13 cellular contexts compared by ENCODE assay signal in the genomic region with DNA sequence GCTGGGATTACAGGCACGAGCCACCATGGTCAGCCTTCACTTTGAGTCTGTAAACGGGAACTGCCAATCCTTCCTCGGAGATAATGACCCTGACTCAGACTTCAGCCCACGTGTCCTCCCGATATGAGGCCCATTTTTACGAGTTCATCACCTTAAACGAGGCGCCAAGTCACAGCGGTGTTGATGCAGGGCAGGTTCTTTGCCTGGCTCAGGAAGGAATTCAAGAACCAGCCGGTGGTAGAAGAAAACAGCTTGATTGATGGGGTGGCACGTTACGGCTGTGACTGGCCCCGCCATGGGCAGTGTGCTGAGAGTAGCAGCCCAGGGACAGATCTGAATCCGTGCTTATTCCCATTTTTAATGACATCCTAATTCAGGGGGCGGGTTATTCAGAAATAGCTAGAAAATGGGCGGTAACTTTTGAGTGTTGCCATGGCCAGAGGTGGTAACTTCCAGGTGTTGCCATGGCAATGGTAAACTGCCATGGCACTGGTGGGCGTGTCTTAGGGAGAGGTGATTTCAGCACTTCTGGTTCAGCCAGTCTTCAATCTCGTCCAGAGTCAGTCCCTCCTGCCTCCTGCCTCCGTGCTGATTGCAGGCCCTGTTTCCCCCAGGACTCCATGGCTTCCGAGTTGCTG. TPM values are rescaled to one million over a fixed set of nuclear protein-coding genes. Genes with fewer than 3 reads are reported as not detected.
DNase-seq lines count a peak whose midpoint lies in the region; ATAC-seq lines count a peak whose summit lies in the region.
"Had no signal": no experiment of that assay in that cellular context is flagged by ENCODE, and none has a peak within 500 bp of the region (broad histone marks: within the 10 kb centered on the region; RNA-seq: fewer than 3 reads in every experiment).

No MANE protein-coding gene starts in this region.

- H3K14ac ChIP-seq in mesenchymal stem cell (ENCODE audit: low read length in 2 of 2): no peak overlapping the region

- H3K27ac Mint-ChIP-seq in activated CD8-positive, alpha-beta T cell treated with anti-CD3 and anti-CD28 coated beads, Interleukin-2, amount 10 ng/mL, durations not matched to agents 7 days and 5 days: no peak overlapping the region
- H3K27ac Mint-ChIP-seq: activated T-helper 17 cell treated with anti-CD3 and anti-CD28 coated beads, Interleukin-2, amount 50 U/mL, for 72 hours had no signal

- H3K23ac ChIP-seq in mesenchymal stem cell (ENCODE audit: low read length in 2 of 2): no peak overlapping the region

- in situ Hi-C loops in KBM-7 (cut with MboI; ENCODE audit: low pct_unique_long_range_greater_than_20kb, low sequenced_read_pairs): no loop called here

- no peak overlapping the region for H2BK15ac ChIP-seq in mesenchymal stem cell (ENCODE audit: low read depth, poor library complexity, severe bottlenecking)

- no peaks in the 10 kb centered on the region for H3K27me3 Mint-ChIP-seq in activated CD8-positive, alpha-beta T cell treated with anti-CD3 and anti-CD28 coated beads, Interleukin-2, amount 10 ng/mL, durations not matched to agents 7 days and 5 days (ENCODE audit: low read depth)
- H3K27me3 Mint-ChIP-seq: activated T-helper 17 cell treated with anti-CD3 and anti-CD28 coated beads, Interleukin-2, amount 50 U/mL, for 72 hours had no signal

- H3K79me1 ChIP-seq in mesenchymal stem cell (replicated peaks; ENCODE audit: low read length, poor library complexity, severe bottlenecking): no peaks in the 10 kb centered on the region

- no peaks in the 10 kb centered on the region for H3K27me3 ChIP-seq in mesenchymal stem cell (ENCODE audit: control insufficient read depth in 1 of 2, insufficient read depth in 1 of 2, low read length in 2 of 2)
- H3K27me3 ChIP-seq: gastrocnemius medialis had no signal

- CTCF ChIA-PET in activated CD8-positive, alpha-beta T cell treated with anti-CD3 and anti-CD28 coated beads, Interleukin-2, amount 10 ng/mL, durations not matched to agents 7 days and 5 days (lab: Charles Lee): no interaction called here

- no peak overlapping the region for H3K27ac ChIP-seq in mesenchymal stem cell (ENCODE audit: low read length, poor library complexity, severe bottlenecking)
- H3K27ac ChIP-seq: gastrocnemius medialis had no signal

- H4K91ac ChIP-seq in mesenchymal stem cell (ENCODE audit: low read length): no peak overlapping the region

- WGBS in mesenchymal stem cell: 64% methylated on average over 20 of the region's 20 CpGs

- no peaks in the 10 kb centered on the region for H3K9me3 Mint-ChIP-seq in activated CD8-positive, alpha-beta T cell treated with anti-CD3 and anti-CD28 coated beads, Interleukin-2, amount 10 ng/mL, durations not matched to agents 7 days and 5 days (ENCODE audit: insufficient read depth)
- H3K9me3 Mint-ChIP-seq: activated T-helper 17 cell treated with anti-CD3 and anti-CD28 coated beads, Interleukin-2, amount 50 U/mL, for 72 hours had no signal

- no peak overlapping the region for H3K4ac ChIP-seq in mesenchymal stem cell (ENCODE audit: low read depth in 1 of 2, low read length in 2 of 2)

- peak; percentile 24 for DNase-seq in EH (ENCODE audit: low read depth)
- DNase-seq in KBM-7: peak; percentile 23
- DNase-seq in activated CD8-positive, alpha-beta T cell treated with anti-CD3 and anti-CD28 coated beads, Interleukin-2, amount 10 ng/mL, durations not matched to agents 7 days and 5 days: no peak
- DNase-seq in mesenchymal stem cell: peak; percentile 32
- no peak for DNase-seq in 8988T
- DNase-seq: gastrocnemius medialis; HCEC 1CT; stimulated activated naive CD8-positive, alpha-beta T cell treated with anti-CD3 and anti-CD28 coated beads, Interleukin-15, Interleukin-2, amounts not matched to agents 100 U/mL and 50 U/mL, for 24 hours; T1000 had no signal

- no peaks in the 10 kb centered on the region for H3K9me3 ChIP-seq in mesenchymal stem cell (ENCODE audit: control insufficient read depth, low read length)
- H3K9me3 ChIP-seq: gastrocnemius medialis had no signal

- no peaks in the 10 kb centered on the region for H3K36me3 Mint-ChIP-seq in activated CD8-positive, alpha-beta T cell treated with anti-CD3 and anti-CD28 coated beads, Interleukin-2, amount 10 ng/mL, durations not matched to agents 7 days and 5 days (ENCODE audit: low read depth)

- H2BK12ac ChIP-seq in mesenchymal stem cell (ENCODE audit: low read length in 2 of 2): no peak overlapping the region

- H3K9ac ChIP-seq in mesenchymal stem cell (ENCODE audit: low read length): no peak overlapping the region

- no peak overlapping the region for H2AK5ac ChIP-seq in mesenchymal stem cell (ENCODE audit: low read length, severe bottlenecking)

- H3K36me3 ChIP-seq in mesenchymal stem cell (ENCODE audit: control insufficient read depth in 1 of 2, insufficient read depth in 2 of 2, low read depth in 1 of 2, low read length in 2 of 2): no peaks in the 10 kb centered on the region
- H3K36me3 ChIP-seq: gastrocnemius medialis had no signal

- H2AFZ ChIP-seq in mesenchymal stem cell (ENCODE audit: low read depth, low read length): no peak overlapping the region

- peaks cover 7% of the 10 kb centered on the region for H3K4me1 Mint-ChIP-seq in activated CD8-positive, alpha-beta T cell treated with anti-CD3 and anti-CD28 coated beads, Interleukin-2, amount 10 ng/mL, durations not matched to agents 7 days and 5 days (ENCODE audit: low read depth)
- H3K4me1 Mint-ChIP-seq: activated T-helper 17 cell treated with anti-CD3 and anti-CD28 coated beads, Interleukin-2, amount 50 U/mL, for 72 hours had no signal

- no peak overlapping the region for H3K18ac ChIP-seq in mesenchymal stem cell (ENCODE audit: low read depth in 1 of 2, low read length in 2 of 2)

- POLR2A ChIA-PET in activated CD8-positive, alpha-beta T cell treated with anti-CD3 and anti-CD28 coated beads, Interleukin-2, amount 10 ng/mL, durations not matched to agents 7 days and 5 days (lab: Charles Lee): no interaction called here

- no peak overlapping the region for H3K4me3 Mint-ChIP-seq in activated CD8-positive, alpha-beta T cell treated with anti-CD3 and anti-CD28 coated beads, Interleukin-2, amount 10 ng/mL, durations not matched to agents 7 days and 5 days
- H3K4me3 Mint-ChIP-seq: activated T-helper 17 cell treated with anti-CD3 and anti-CD28 coated beads, Interleukin-2, amount 50 U/mL, for 72 hours had no signal

- H3K4me3 ChIP-seq in mesenchymal stem cell (ENCODE audit: insufficient read depth in 1 of 2, low read depth in 1 of 2, low read length in 2 of 2): no peak overlapping the region
- H3K4me3 ChIP-seq: gastrocnemius medialis had no signal

- H3K4me2 ChIP-seq in mesenchymal stem cell (ENCODE audit: low read length, poor library complexity, severe bottlenecking): no peak overlapping the region

- ATAC-seq in activated CD8-positive, alpha-beta T cell treated with anti-CD3 and anti-CD28 coated beads, Interleukin-2, amount 10 ng/mL, durations not matched to agents 7 days and 5 days: peak; percentile 43
- ATAC-seq in GM18907 (IDR thresholded peaks at IDR 0.05; ENCODE audit: unreplicated experiment) (no peak), GM21360 (IDR thresholded peaks at IDR 0.05; ENCODE audit: unreplicated experiment) (no peak), HG02610 (IDR thresholded peaks at IDR 0.05; ENCODE audit: unreplicated experiment) (no peak)
- ATAC-seq: activated T-helper 17 cell treated with anti-CD3 and anti-CD28 coated beads, Interleukin-2, amount 50 U/mL, for 72 hours; gastrocnemius medialis; stimulated activated naive CD8-positive, alpha-beta T cell treated with anti-CD3 and anti-CD28 coated beads, Interleukin-15, Interleukin-2, amounts not matched to agents 100 U/mL and 50 U/mL, for 24 hours had no signal

- peaks cover 9% of the 10 kb centered on the region for H3K4me1 ChIP-seq in mesenchymal stem cell (ENCODE audit: control insufficient read depth, insufficient read depth, low read depth, low read length)

- no peak overlapping the region for H4K8ac ChIP-seq in mesenchymal stem cell (ENCODE audit: low read length)

- H2BK5ac ChIP-seq in mesenchymal stem cell (ENCODE audit: low read depth, low read length, poor library complexity, severe bottlenecking): no peak overlapping the region

- H2BK120ac ChIP-seq in mesenchymal stem cell (ENCODE audit: low read depth, low read length): no peak overlapping the region

RNA-seq across cellular contexts. Expression of a gene that starts 9.1 kb away (rescaled TPM):
- 1 to 10 TPM; 1.4 to 1.6 TPM for total RNA-seq in activated CD8-positive, alpha-beta T cell treated with anti-CD3 and anti-CD28 coated beads, Interleukin-2, amount 10 ng/mL, durations not matched to agents 7 days and 5 days
- polyA plus RNA-seq in mesenchymal stem cell (2013, experiment 1 of 2): 34.0 TPM
- 33.2 TPM for polyA plus RNA-seq in mesenchymal stem cell (2013, experiment 2 of 2)

RNA-seq across cellular contexts. Expression of a gene that starts 33.2 kb away (rescaled TPM):
- total RNA-seq in activated CD8-positive, alpha-beta T cell treated with anti-CD3 and anti-CD28 coated beads, Interleukin-2, amount 10 ng/mL, durations not matched to agents 7 days and 5 days: 100 to 1,000 TPM in 1 of 2 experiments, 10 to 100 TPM in 1; 91.9 to 103 TPM
- polyA plus RNA-seq in mesenchymal stem cell (2013, experiment 1 of 2): 344 TPM
- 339 TPM for polyA plus RNA-seq in mesenchymal stem cell (2013, experiment 2 of 2)

Comparison
In these comparisons a context has a peak if more than half of its experiments do, and no peak if none do; other contexts are left out.
1. DNase-seq: peak in EH (single experiment), KBM-7 (single experiment) and mesenchymal stem cell (single experiment); none in activated CD8-positive, alpha-beta T cell treated with anti-CD3 and anti-CD28 coated beads, Interleukin-2, amount 10 ng/mL, durations not matched to agents 7 days and 5 days (single experiment) and 8988T (single experiment).